Comparison of ENCODE assay signal across 8 cellular contexts in the genomic region with DNA sequence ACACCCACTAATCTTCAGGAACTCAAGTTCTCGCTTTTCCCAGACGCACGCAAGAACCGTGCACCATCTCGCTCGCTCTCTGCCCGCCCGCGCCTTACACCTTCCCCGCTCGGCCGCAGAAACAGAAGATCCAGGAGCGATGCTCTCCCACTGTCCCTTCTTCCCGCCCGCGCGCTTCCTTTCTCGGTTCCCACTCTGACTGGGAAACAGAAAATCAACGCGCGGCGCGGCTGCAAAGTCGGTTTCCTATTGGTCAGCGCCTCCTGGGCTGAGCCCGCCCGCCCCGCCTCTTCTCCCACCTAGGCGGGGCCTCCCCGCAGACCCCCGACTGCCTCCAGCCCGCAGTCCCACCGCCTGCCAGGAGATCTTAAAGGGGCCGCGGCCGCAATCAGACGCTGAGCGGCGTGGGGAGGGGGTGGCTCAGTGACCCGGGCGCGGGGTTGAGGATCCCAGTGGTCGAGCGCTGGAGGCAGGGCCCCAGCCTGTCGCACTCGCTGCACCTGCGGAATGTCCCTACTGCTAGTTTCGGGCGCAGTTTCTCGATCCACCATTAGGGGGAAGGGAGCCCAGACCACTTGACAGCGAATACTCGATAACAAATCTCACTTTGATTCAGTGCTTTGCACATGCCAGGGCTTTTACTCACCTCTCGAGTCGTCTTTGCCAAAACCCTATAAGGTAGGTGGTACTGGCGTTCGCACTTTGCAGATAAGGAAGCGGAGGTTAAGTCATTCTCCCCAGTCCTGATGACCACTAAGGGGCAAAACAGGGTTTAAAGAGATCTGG. TPM values are rescaled to one million over a fixed set of nuclear protein-coding genes. Genes with fewer than 3 reads are reported as not detected.
DNase-seq lines count a peak whose midpoint lies in the region; ATAC-seq, FAIRE-seq and TF ChIP-seq lines count a peak whose summit lies in the region.

No MANE protein-coding gene starts in this region.

- TF ChIP-seq POLR2A in H54 (IDR thresholded peaks at IDR 0.05; ENCODE audit: low read depth, low read length) (no peak), Raji (IDR thresholded peaks at IDR 0.05; ENCODE audit: insufficient read depth, low read depth, low read length) (peak; percentile 50)

- H3K27me3 ChIP-seq in Loucy (ENCODE audit: insufficient read depth, low read length, poor library complexity, severe bottlenecking) (no peaks in the 10 kb centered on the region), foreskin keratinocyte (no peaks in the 10 kb centered on the region), neural progenitor cell (peaks cover 48% of the 10 kb centered on the region)

- peak overlapping the region; percentile 94 for H3K4me3 Mint-ChIP-seq in neural progenitor cell

- peaks cover 13% of the 10 kb centered on the region; the same call in 1 of the 2 replicates for H3K4me1 ChIP-seq in ES-I3 (ENCODE audit: insufficient read depth, low read length)
- H3K4me1 ChIP-seq in Loucy (ENCODE audit: insufficient read depth, low read length, poor library complexity, severe bottlenecking) = peaks cover 12% of the 10 kb centered on the region
- no peaks in the 10 kb centered on the region for H3K4me1 ChIP-seq in foreskin keratinocyte
- H3K4me1 ChIP-seq in neural progenitor cell = peaks cover 5% of the 10 kb centered on the region

- H3K79me2 ChIP-seq in Loucy (ENCODE audit: insufficient read depth, low read length) (peaks cover 5% of the 10 kb centered on the region; the same call in 1 of the 2 replicates), neural progenitor cell (ENCODE audit: low read depth) (no peaks in the 10 kb centered on the region)

- H3K27ac ChIP-seq in foreskin keratinocyte = peak overlapping the region; percentile 77
- no peak overlapping the region for H3K27ac ChIP-seq in neural progenitor cell

- H3K4me2 ChIP-seq in Loucy (ENCODE audit: low read depth, low read length, poor library complexity, severe bottlenecking) = peak overlapping the region; percentile 88
- peak overlapping the region; percentile 95 for H3K4me2 ChIP-seq in neural progenitor cell

- H3K4me1 Mint-ChIP-seq in neural progenitor cell = peaks cover 20% of the 10 kb centered on the region

- ATAC-seq in foreskin keratinocyte = peak; percentile 69

- H3K9me3 ChIP-seq in ES-I3 (ENCODE audit: control insufficient read depth, insufficient read depth, low read length) = no peaks in the 10 kb centered on the region
- no peaks in the 10 kb centered on the region for H3K9me3 ChIP-seq in Loucy (ENCODE audit: insufficient read depth, low read depth, low read length)
- H3K9me3 ChIP-seq in neural progenitor cell (ENCODE audit: low read depth) = no peaks in the 10 kb centered on the region

- H2AFZ ChIP-seq in Loucy (ENCODE audit: low read length) = peak overlapping the region; percentile 96
- peak overlapping the region; percentile 64 for H2AFZ ChIP-seq in neural progenitor cell (replicated peaks)

- H3K9ac ChIP-seq in ES-I3 (ENCODE audit: low read depth, low read length) = peak overlapping the region; percentile 79
- H3K9ac ChIP-seq in Loucy (ENCODE audit: low read depth, low read length, poor library complexity, severe bottlenecking) = peak overlapping the region; percentile 48
- no peak overlapping the region for H3K9ac ChIP-seq in neural progenitor cell

- H3F3A ChIP-seq in Loucy (ENCODE audit: low read depth) (no peaks in the 10 kb centered on the region), neural progenitor cell (ENCODE audit: low read depth) (peaks cover 13% of the 10 kb centered on the region)

- peak; percentile 61 for FAIRE-seq in H54 (lab: Jason Lieb, UNC)

- peaks cover 10% of the 10 kb centered on the region for H3K36me3 Mint-ChIP-seq in neural progenitor cell

- no peaks in the 10 kb centered on the region for H3K9me2 ChIP-seq in Loucy (replicated peaks; ENCODE audit: low read depth, low read length)

- no peaks in the 10 kb centered on the region for H3K36me3 ChIP-seq in ES-I3 (ENCODE audit: insufficient read depth, low read length)
- H3K36me3 ChIP-seq in Loucy (ENCODE audit: insufficient read depth, low read length) = no peaks in the 10 kb centered on the region
- H3K36me3 ChIP-seq in neural progenitor cell = no peaks in the 10 kb centered on the region

- H3K4me3 ChIP-seq in Loucy (ENCODE audit: low read length, poor library complexity, severe bottlenecking) (peak overlapping the region; percentile 78), neural progenitor cell (peak overlapping the region; percentile 76)

- H4K20me1 ChIP-seq in Loucy (ENCODE audit: insufficient read depth, low read length, poor library complexity, severe bottlenecking) (no peaks in the 10 kb centered on the region), neural progenitor cell (ENCODE audit: low read depth) (no peaks in the 10 kb centered on the region)

- peaks cover 6% of the 10 kb centered on the region for H3K9me3 Mint-ChIP-seq in neural progenitor cell

- DNase-seq in H54 (ENCODE audit: insufficient read length, low spot score) = peak; percentile 94
- peak; percentile 86 for DNase-seq in activated gamma-delta T cell (lab: John Stamatoyannopoulos, UW)
- peak; percentile 96 to 97 for DNase-seq in foreskin keratinocyte
- peak; percentile 100 for DNase-seq in neural progenitor cell (ENCODE audit: low spot score)
- peak; percentile 96 for DNase-seq in stromal cell of bone marrow (ENCODE audit: low read depth)

- peaks cover 35% of the 10 kb centered on the region for H3K27me3 Mint-ChIP-seq in neural progenitor cell (ENCODE audit: insufficient read depth, low read depth)

- peak overlapping the region; percentile 87 for H3K27ac Mint-ChIP-seq in neural progenitor cell

- TF ChIP-seq CTCF in Loucy (conservative IDR thresholded peaks at IDR 0.05; ENCODE audit: low read length) (peak; percentile 63), foreskin keratinocyte (conservative IDR thresholded peaks at IDR 0.05) (peak; percentile 61), neural progenitor cell (IDR thresholded peaks at IDR 0.05) (peak; percentile 67)

RNA-seq across cellular contexts. Expression of gene SLC25A23, which starts 0.7 kb away (rescaled TPM):
- total RNA-seq in foreskin keratinocyte (20.2 and 24.2 TPM in 2 replicates), neural progenitor cell (ENCODE audit: low replicate concordance) (16.0 and 57.2 TPM in 2 replicates)
- polyA plus RNA-seq in foreskin keratinocyte = 19.0 and 22.1 TPM in 2 replicates

RNA-seq across cellular contexts. Expression of gene CRB3, which starts 3.8 kb away (rescaled TPM):
- total RNA-seq in foreskin keratinocyte (14.9 and 15.3 TPM in 2 replicates), neural progenitor cell (ENCODE audit: low replicate concordance) (1.2 and 1.3 TPM in 2 replicates)
- polyA plus RNA-seq in foreskin keratinocyte = 16.8 and 17.1 TPM in 2 replicates

RNA-seq across cellular contexts. Expression of gene DENND1C, which starts 21.3 kb away (rescaled TPM):
- total RNA-seq in foreskin keratinocyte (0.07 and 0.10 TPM in 2 replicates), neural progenitor cell (ENCODE audit: low replicate concordance) (0.19 TPM in 1 of 2 replicates, not detected in the other)
- 0.13 and 0.20 TPM in 2 replicates for polyA plus RNA-seq in foreskin keratinocyte

RNA-seq across cellular contexts. Expression of gene SLC25A41, which starts 26.7 kb away (rescaled TPM):
- total RNA-seq in foreskin keratinocyte (0.14 and 0.20 TPM in 2 replicates), neural progenitor cell (ENCODE audit: low replicate concordance) (0.46 TPM in 1 of 2 replicates, not detected in the other)
- 0.18 and 0.25 TPM in 2 replicates for polyA plus RNA-seq in foreskin keratinocyte

RNA-seq across cellular contexts. Expression of gene KHSRP, which starts 35.7 kb away (rescaled TPM):
- total RNA-seq in foreskin keratinocyte (195 and 242 TPM in 2 replicates), neural progenitor cell (ENCODE audit: low replicate concordance) (136 and 283 TPM in 2 replicates)
- polyA plus RNA-seq in foreskin keratinocyte = 93.2 and 131 TPM in 2 replicates
